Comparison of ENCODE assay signal across 17 cellular contexts in the genomic region with DNA sequence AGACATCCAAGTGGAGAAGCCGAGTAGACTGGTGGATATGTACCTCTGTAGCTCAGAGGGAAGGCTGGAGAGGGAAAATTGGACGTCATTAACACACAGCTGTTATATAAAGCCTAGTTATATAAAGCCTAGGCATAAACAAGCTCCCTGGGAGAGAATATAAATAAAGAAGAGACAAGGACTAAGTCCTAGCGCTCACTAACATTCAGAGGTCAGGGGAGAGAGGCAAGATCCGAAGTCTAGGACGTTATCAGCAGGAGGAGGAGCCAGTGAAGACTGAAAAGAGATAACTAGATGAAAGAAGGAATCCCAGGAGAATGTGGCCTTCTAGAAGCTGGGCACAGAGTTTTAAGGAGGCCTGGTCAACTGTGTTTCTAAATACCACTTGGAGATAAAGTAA.
"Had no signal": no experiment of that assay in that cellular context is flagged by ENCODE, and none has a peak within 500 bp of the region (broad histone marks: within the 10 kb centered on the region; RNA-seq: fewer than 3 reads in every experiment).

No MANE protein-coding gene starts in this region.

- H3K4me1 Mint-ChIP-seq: naive B cell, T-cell had no signal

- H3K27me3 ChIP-seq: breast epithelium, esophagus muscularis mucosa had no signal

- ATAC-seq: activated CD4-positive, alpha-beta T cell treated with anti-CD3 and anti-CD28 coated beads for 36 hours; activated naive CD4-positive, alpha-beta T cell treated with anti-CD3 and anti-CD28 coated beads, Interleukin-2, amount 50 U/mL, for 72 hours; sciatic nerve; stimulated activated naive CD8-positive, alpha-beta T cell treated with anti-CD3 and anti-CD28 coated beads, Interleukin-15, Interleukin-2, amounts not matched to agents 100 U/mL and 50 U/mL, for 24 hours; T-cell had no signal

- H3K9me3 Mint-ChIP-seq: activated naive CD4-positive, alpha-beta T cell treated with anti-CD3 and anti-CD28 coated beads, Interleukin-2, amount 50 U/mL, for 72 hours; naive B cell; T-cell had no signal

- H3K4me3 ChIP-seq: breast epithelium, esophagus muscularis mucosa, prostate gland, SK-N-MC had no signal

- H3K9me3 ChIP-seq: breast epithelium, esophagus muscularis mucosa, prostate gland had no signal

- DNase-seq: activated CD4-positive, alpha-beta T cell treated with anti-CD3 and anti-CD28 coated beads for 36 hours; anterior cingulate cortex; foreskin fibroblast; islet precursor cell; midbrain; naive B cell; nucleus accumbens; stimulated activated CD4-positive, alpha-beta T cell treated with anti-CD3 and anti-CD28 coated beads, Interleukin-12 subunit alpha, Interleukin-12 subunit beta, amount 100 ng/mL, for 4 hours; stimulated activated naive CD8-positive, alpha-beta T cell treated with anti-CD3 and anti-CD28 coated beads, Interleukin-15, Interleukin-2, amounts not matched to agents 100 U/mL and 50 U/mL, for 24 hours; T-cell; WERI-Rb-1 had no signal

- H3K4me1 ChIP-seq: breast epithelium, prostate gland had no signal

- H3K27ac Mint-ChIP-seq: activated CD4-positive, alpha-beta T cell treated with anti-CD3 and anti-CD28 coated beads for 36 hours; T-cell had no signal

- H3K4me3 Mint-ChIP-seq: activated CD4-positive, alpha-beta T cell treated with anti-CD3 and anti-CD28 coated beads for 36 hours; T-cell had no signal

- H3K27ac ChIP-seq: breast epithelium, esophagus muscularis mucosa, prostate gland, SK-N-MC, WERI-Rb-1 had no signal

- H3K36me3 ChIP-seq: breast epithelium, prostate gland had no signal

- H3K27me3 Mint-ChIP-seq: activated CD4-positive, alpha-beta T cell treated with anti-CD3 and anti-CD28 coated beads for 36 hours; naive B cell; T-cell had no signal
